In genomic region chr17:75335315-75335714, GRCh38 we compare ENCODE assay signal across 26 cellular contexts. TPM values are rescaled to one million over a fixed set of nuclear protein-coding genes. Genes with fewer than 3 reads are reported as not detected.
DNase-seq lines count a peak whose midpoint lies in the region; ATAC-seq, FAIRE-seq and TF ChIP-seq lines count a peak whose summit lies in the region.
"Had no signal": no experiment of that assay in that cellular context is flagged by ENCODE, and none has a peak within 500 bp of the region (broad histone marks: within the 10 kb centered on the region; RNA-seq: fewer than 3 reads in every experiment).

No MANE protein-coding gene starts in this region.

- H3K36me3 ChIP-seq in H7 (replicated peaks; ENCODE audit: control insufficient read depth, insufficient read depth, low read length) (peaks cover 1% of the 10 kb centered on the region; the same call in 1 of the 2 replicates), adrenal gland (replicated peaks in 1 of 2) (no peaks in the 10 kb centered on the region)
- peaks cover 0 to 14% (median 0%) of the 10 kb centered on the region in 3 experiments for H3K36me3 ChIP-seq in naive thymus-derived CD4-positive, alpha-beta T cell (ENCODE audit: control insufficient read depth in 2 of 3, insufficient read depth in 3 of 3, low read length in 3 of 3)

- peaks cover 29% of the 10 kb centered on the region for H3K36me3 Mint-ChIP-seq in CD4-positive, alpha-beta T cell (ENCODE audit: low read depth)
- peaks cover 35% of the 10 kb centered on the region for H3K36me3 Mint-ChIP-seq in T-helper 2 cell treated with Interferon-gamma antibody and Interleukin-4, amounts not matched to agents 5 μg/mL and 100 μg/mL, for 36 hours (ENCODE audit: low read depth)
- peaks cover 0 to 13% (median 5%) of the 10 kb centered on the region in 5 donors for H3K36me3 Mint-ChIP-seq in naive thymus-derived CD4-positive, alpha-beta T cell

- H3K4me3 Mint-ChIP-seq in CD4-positive, alpha-beta T cell, result peak overlapping the region; percentile 35
- H3K4me3 Mint-ChIP-seq in T-helper 2 cell treated with Interferon-gamma antibody and Interleukin-4, amounts not matched to agents 5 μg/mL and 100 μg/mL, for 36 hours, result peak overlapping the region; percentile 23
- peak overlapping the region in 6 of 10 donors; percentile 0 to 83 (median 64) for H3K4me3 Mint-ChIP-seq in naive thymus-derived CD4-positive, alpha-beta T cell
- H3K4me3 Mint-ChIP-seq: activated T-cell treated with anti-CD3 and anti-CD28 coated beads, Interleukin-2, amount 50 U/mL, for 4 hours; dendritic cell treated with granulocyte-macrophage colony-stimulating factor and Interleukin-4, amounts not matched to agents 40 ng/mL and 50 ng/mL, for 4 days; H9 had no signal

- intact Hi-C loops in CD4-positive, alpha-beta T cell (cut with DNase I, micrococcal nuclease), result loop anchor here in 1 of 2 experiments (5.0 kb wide), 1 partner anchor 37 kb away; no protein-coding TSS in a partner anchor
- intact Hi-C loops in naive thymus-derived CD4-positive, alpha-beta T cell (cut with micrococcal nuclease), result loop anchor here in 1 of 2 donors (5.0 kb wide), 1 partner anchor 57 kb away; no protein-coding TSS in a partner anchor
- intact Hi-C loops in adrenal gland (cut with DNase I), result no loop called here

- H3K4me1 Mint-ChIP-seq in CD4-positive, alpha-beta T cell (ENCODE audit: low read depth), result peaks cover 65% of the 10 kb centered on the region
- H3K4me1 Mint-ChIP-seq in T-helper 2 cell treated with Interferon-gamma antibody and Interleukin-4, amounts not matched to agents 5 μg/mL and 100 μg/mL, for 36 hours (ENCODE audit: low read depth), result peaks cover 75% of the 10 kb centered on the region
- H3K4me1 Mint-ChIP-seq in naive thymus-derived CD4-positive, alpha-beta T cell, result peaks cover 54 to 92% (median 80%) of the 10 kb centered on the region in 7 donors

- no peaks in the 10 kb centered on the region for H3K9me3 ChIP-seq in CD4-positive, alpha-beta T cell (ENCODE audit: control insufficient read depth, low read length)
- no peaks in the 10 kb centered on the region for H3K9me3 ChIP-seq in naive thymus-derived CD4-positive, alpha-beta T cell (ENCODE audit: control insufficient read depth in 2 of 3, low read length in 3 of 3)
- no peaks in the 10 kb centered on the region for H3K9me3 ChIP-seq in adrenal gland (replicated peaks in 1 of 3)
- H3K9me3 ChIP-seq: Caco-2, upper lobe of left lung had no signal

- no peak overlapping the region for H3K4me3 ChIP-seq in H7 (ENCODE audit: insufficient read depth, low read depth, low read length)
- no peak overlapping the region for H3K4me3 ChIP-seq in naive thymus-derived CD4-positive, alpha-beta T cell (ENCODE audit: low read length)
- no peak overlapping the region for H3K4me3 ChIP-seq in adrenal gland
- H3K4me3 ChIP-seq: GM12878, lung, skin epidermis, upper lobe of left lung had no signal

- no peak for FAIRE-seq in RCC 7860 (lab: Jason Lieb, UNC)
- FAIRE-seq: astrocyte, endothelial cell of umbilical vein, GM12878 had no signal

- TF ChIP-seq CTCF in CD4-positive, alpha-beta T cell (IDR thresholded peaks at IDR 0.05), result no peak
- no peak for TF ChIP-seq CTCF in adrenal gland (IDR thresholded peaks at IDR 0.05)

- no peaks in the 10 kb centered on the region for H3K9me3 Mint-ChIP-seq in CD4-positive, alpha-beta T cell
- H3K9me3 Mint-ChIP-seq in T-helper 2 cell treated with Interferon-gamma antibody and Interleukin-4, amounts not matched to agents 5 μg/mL and 100 μg/mL, for 36 hours, result no peaks in the 10 kb centered on the region
- no peaks in the 10 kb centered on the region for H3K9me3 Mint-ChIP-seq in naive thymus-derived CD4-positive, alpha-beta T cell
- H3K9me3 Mint-ChIP-seq: activated T-cell treated with anti-CD3 and anti-CD28 coated beads, Interleukin-2, amount 50 U/mL, for 4 hours; dendritic cell treated with granulocyte-macrophage colony-stimulating factor and Interleukin-4, amounts not matched to agents 40 ng/mL and 50 ng/mL, for 4 days; H9 had no signal

- peak; percentile 9 for ATAC-seq in CD4-positive, alpha-beta T cell (ENCODE audit: poor library complexity)
- no peak for ATAC-seq in naive thymus-derived CD4-positive, alpha-beta T cell
- no peak for ATAC-seq in HG02678 (IDR thresholded peaks at IDR 0.05; ENCODE audit: unreplicated experiment)
- ATAC-seq: activated CD4-positive, CD25-positive, alpha-beta regulatory T cell treated with anti-CD3 and anti-CD28 coated beads, Interleukin-2, amount 50 U/mL, for 24 hours; activated T-cell treated with anti-CD3 and anti-CD28 coated beads, Interleukin-2, amount 50 U/mL, for 4 hours; GM12878 had no signal

- H3K27me3 ChIP-seq in CD4-positive, alpha-beta T cell (ENCODE audit: control insufficient read depth, insufficient read depth, low read length), result no peaks in the 10 kb centered on the region
- H3K27me3 ChIP-seq in H7 (ENCODE audit: control insufficient read depth, insufficient read depth, low read length), result no peaks in the 10 kb centered on the region
- no peaks in the 10 kb centered on the region for H3K27me3 ChIP-seq in naive thymus-derived CD4-positive, alpha-beta T cell (ENCODE audit: control insufficient read depth in 2 of 2, insufficient read depth in 2 of 2, low read length in 2 of 2)
- H3K27me3 ChIP-seq in adrenal gland, result no peaks in the 10 kb centered on the region
- H3K27me3 ChIP-seq: upper lobe of left lung had no signal

- 73 to 84% (median 79%) methylated on average over 3 of the region's 3 CpGs for WGBS in adrenal gland, 4 donors

- TF ChIP-seq POLR2A in adrenal gland (IDR thresholded peaks at IDR 0.05), result no peak

- no peak overlapping the region for H3K27ac ChIP-seq in CD4-positive, alpha-beta T cell (ENCODE audit: low read depth, low read length)
- no peak overlapping the region for H3K27ac ChIP-seq in naive thymus-derived CD4-positive, alpha-beta T cell (ENCODE audit: low read depth, low read length)
- no peak overlapping the region for H3K27ac ChIP-seq in adrenal gland
- H3K27ac ChIP-seq: upper lobe of left lung had no signal

- no peaks in the 10 kb centered on the region for H3K27me3 Mint-ChIP-seq in CD4-positive, alpha-beta T cell
- H3K27me3 Mint-ChIP-seq in T-helper 2 cell treated with Interferon-gamma antibody and Interleukin-4, amounts not matched to agents 5 μg/mL and 100 μg/mL, for 36 hours (ENCODE audit: low read depth), result no peaks in the 10 kb centered on the region
- H3K27me3 Mint-ChIP-seq in naive thymus-derived CD4-positive, alpha-beta T cell, result no peaks in the 10 kb centered on the region
- H3K27me3 Mint-ChIP-seq: dendritic cell treated with granulocyte-macrophage colony-stimulating factor and Interleukin-4, amounts not matched to agents 40 ng/mL and 50 ng/mL, for 4 days had no signal

- H3K27ac Mint-ChIP-seq in CD4-positive, alpha-beta T cell, result peak overlapping the region; percentile 88
- peak overlapping the region; percentile 41 for H3K27ac Mint-ChIP-seq in T-helper 2 cell treated with Interferon-gamma antibody and Interleukin-4, amounts not matched to agents 5 μg/mL and 100 μg/mL, for 36 hours
- peak overlapping the region in 8 of 9 donors; percentile 79 to 96 (median 90) for H3K27ac Mint-ChIP-seq in naive thymus-derived CD4-positive, alpha-beta T cell
- H3K27ac Mint-ChIP-seq: dendritic cell treated with granulocyte-macrophage colony-stimulating factor and Interleukin-4, amounts not matched to agents 40 ng/mL and 50 ng/mL, for 4 days; H9 had no signal

- POLR2A ChIA-PET in CD4-positive, alpha-beta T cell (lab: Charles Lee), result interaction anchor here (0.9 to 4.0 kb wide), 5 partner anchors 10 to 70 kb away, joined by 3 to 31 read pairs (median 25); partner anchors contain the start of gene GRB2
- POLR2A ChIA-PET in naive thymus-derived CD4-positive, alpha-beta T cell (lab: Charles Lee), result interaction anchor here (0.7 to 3.1 kb wide), 6 partner anchors 9 to 181 kb away, joined by 3 to 11 read pairs (median 7); partner anchors contain the start of gene GRB2

- H3K4me1 ChIP-seq in naive thymus-derived CD4-positive, alpha-beta T cell (ENCODE audit: control insufficient read depth in 2 of 2, insufficient read depth in 2 of 2, low read length in 2 of 2), result peaks cover 21 to 59% of the 10 kb centered on the region in 2 donors
- peaks cover 8 to 26% of the 10 kb centered on the region in 2 donors for H3K4me1 ChIP-seq in adrenal gland (replicated peaks in 1 of 2)
- H3K4me1 ChIP-seq: Caco-2 had no signal

- no peak for DNase-seq in CD4-positive, alpha-beta T cell
- DNase-seq in H7 (peak; percentile 21), adrenal gland (no peak), RCC 7860 (ENCODE audit: low spot score) (no peak), COLO668 (lab: John Stamatoyannopoulos, UW; ENCODE audit: unreplicated experiment) (no peak)
- DNase-seq in T-helper 2 cell treated with Interferon-gamma antibody and Interleukin-4, amounts not matched to agents 5 μg/mL and 100 μg/mL, for 36 hours (ENCODE audit: low spot score), result no peak
- DNase-seq in naive thymus-derived CD4-positive, alpha-beta T cell, result no peak
- DNase-seq: activated naive CD4-positive, alpha-beta T cell; activated T-cell treated with anti-CD3 and anti-CD28 coated beads, Interleukin-2, amount 50 U/mL, for 4 hours; Caco-2; caudate nucleus; H9; NCI-H1105; NCI-H2029 treated with DMSO at 0.1 percent for 48 hours; NCI-H2227 treated with DMSO at 0.1 percent for 48 hours; Right ventricle myocardium superior; SW 1271; upper lobe of left lung had no signal

- CTCF ChIA-PET in CD4-positive, alpha-beta T cell (lab: Charles Lee), result interaction anchor here (1.0 to 2.3 kb wide), 4 partner anchors 16 to 77 kb away, joined by 3 to 7 read pairs (median 6); partner anchors contain the start of gene MIF4GD
- CTCF ChIA-PET in naive thymus-derived CD4-positive, alpha-beta T cell (lab: Charles Lee), result interaction anchor here (0.7 to 3.5 kb wide), 9 partner anchors 9 to 89 kb away, joined by 3 to 14 read pairs (median 4); partner anchors contain the start of gene GRB2

RNA-seq across cellular contexts. Expression of gene SLC25A19, which starts 46.1 kb away (rescaled TPM):
- 10 to 100 TPM; 11.1 to 12.0 TPM for total RNA-seq in CD4-positive, alpha-beta T cell
- total RNA-seq in H7 (2014; rRNA removed; shearing (Covaris generic)), result 25.7 and 31.0 TPM in 2 replicates
- 10 to 100 TPM; 15.6 to 42.5 (median 21.1) TPM for total RNA-seq in naive thymus-derived CD4-positive, alpha-beta T cell
- polyA plus RNA-seq in naive thymus-derived CD4-positive, alpha-beta T cell, result 10 to 100 TPM; 13.0 to 15.5 TPM
- 10 to 100 TPM; 15.8 to 63.9 (median 25.3) TPM for total RNA-seq in adrenal gland
- 10 to 100 TPM; 23.6 to 38.4 (median 32.7) TPM for polyA plus RNA-seq in adrenal gland
